8 cellular contexts compared by ENCODE assay signal in genomic region chr12:27244680-27245005, GRCh38. TPM values are rescaled to one million over a fixed set of nuclear protein-coding genes. Genes with fewer than 3 reads are reported as not detected.
DNase-seq lines count a peak whose midpoint lies in the region; ATAC-seq and TF ChIP-seq lines count a peak whose summit lies in the region.

No MANE protein-coding gene starts in this region.

- H3K4me2 ChIP-seq in Karpas-422 (ENCODE audit: low read depth, low read length, poor library complexity, severe bottlenecking) = peak overlapping the region; percentile 72

- H3K27me3 Mint-ChIP-seq in chondrocyte (ENCODE audit: low read depth) = no peaks in the 10 kb centered on the region
- H3K27me3 Mint-ChIP-seq in naive thymus-derived CD4-positive, alpha-beta T cell = no peaks in the 10 kb centered on the region

- peak; percentile 50 for DNase-seq in EL
- DNase-seq in Karpas-422 = no peak
- no peak for DNase-seq in chondrocyte (ENCODE audit: low spot score)
- no peak for DNase-seq in naive thymus-derived CD4-positive, alpha-beta T cell
- no peak for DNase-seq in islet precursor cell
- no peak for DNase-seq in stimulated activated CD4-positive, alpha-beta T cell treated with anti-CD3 and anti-CD28 coated beads, Interleukin-4, amount 100 ng/mL, for 24 hours
- DNase-seq in DMS 273 (lab: John Stamatoyannopoulos, UW; ENCODE audit: unreplicated experiment) = no peak

- H3K4me3 ChIP-seq in Karpas-422 (ENCODE audit: low read length) = peak overlapping the region; percentile 68
- H3K4me3 ChIP-seq in naive thymus-derived CD4-positive, alpha-beta T cell (ENCODE audit: low read length) = peak overlapping the region; percentile 84

- peak overlapping the region; percentile 71 for H3K9ac ChIP-seq in Karpas-422 (ENCODE audit: low read length)

- H3K36me3 Mint-ChIP-seq in chondrocyte (ENCODE audit: low read depth) = peaks cover 11% of the 10 kb centered on the region
- peaks cover 0 to 11% (median 2%) of the 10 kb centered on the region in 5 donors for H3K36me3 Mint-ChIP-seq in naive thymus-derived CD4-positive, alpha-beta T cell

- H3K36me3 ChIP-seq in Karpas-422 (ENCODE audit: insufficient read depth, low read length) = no peaks in the 10 kb centered on the region
- peaks cover 0 to 5% (median 0%) of the 10 kb centered on the region in 3 experiments for H3K36me3 ChIP-seq in naive thymus-derived CD4-positive, alpha-beta T cell (ENCODE audit: control insufficient read depth in 2 of 3, insufficient read depth in 3 of 3, low read length in 3 of 3)

- no peaks in the 10 kb centered on the region for H4K20me1 ChIP-seq in Karpas-422 (ENCODE audit: insufficient read depth, low read depth, low read length)

- H3K79me2 ChIP-seq in Karpas-422 (ENCODE audit: low read length) = no peaks in the 10 kb centered on the region

- peak overlapping the region; percentile 96 for H3K27ac Mint-ChIP-seq in chondrocyte (ENCODE audit: unreplicated experiment)
- peak overlapping the region; percentile 92 to 99 (median 96) for H3K27ac Mint-ChIP-seq in naive thymus-derived CD4-positive, alpha-beta T cell

- H2AFZ ChIP-seq in Karpas-422 (ENCODE audit: low read length) = peak overlapping the region; percentile 74

- peaks cover 12% of the 10 kb centered on the region for H3K4me1 ChIP-seq in Karpas-422 (ENCODE audit: low read length)
- peaks cover 12% of the 10 kb centered on the region in 2 donors for H3K4me1 ChIP-seq in naive thymus-derived CD4-positive, alpha-beta T cell (ENCODE audit: control insufficient read depth in 2 of 2, insufficient read depth in 2 of 2, low read length in 2 of 2)

- intact Hi-C loops in naive thymus-derived CD4-positive, alpha-beta T cell (cut with micrococcal nuclease) = loop anchor here (1.0 to 5.0 kb wide), 13 partner anchors 60 to 1130 kb away; partner anchors contain the start of genes FGFR1OP2 (in 2 of the 2), ITPR2 (in 2 of the 2), MRPS35 (in 2 of the 2) and TM7SF3 (in 2 of the 2)

- CTCF ChIA-PET in naive thymus-derived CD4-positive, alpha-beta T cell (lab: Charles Lee) = no interaction called here

- H3K9me3 ChIP-seq in Karpas-422 (ENCODE audit: low read length) = no peaks in the 10 kb centered on the region
- H3K9me3 ChIP-seq in naive thymus-derived CD4-positive, alpha-beta T cell (ENCODE audit: control insufficient read depth in 2 of 3, low read length in 3 of 3) = no peaks in the 10 kb centered on the region

- POLR2A ChIA-PET in naive thymus-derived CD4-positive, alpha-beta T cell (lab: Charles Lee) = interaction anchor here (0.7 to 2.5 kb wide), 5 partner anchors 15 to 542 kb away, joined by 3 to 9 read pairs (median 5); partner anchors contain the start of genes MED21 and TM7SF3

- H3K4me1 Mint-ChIP-seq in chondrocyte (ENCODE audit: low read depth) = peaks cover 40% of the 10 kb centered on the region
- peaks cover 11 to 58% (median 46%) of the 10 kb centered on the region in 7 donors for H3K4me1 Mint-ChIP-seq in naive thymus-derived CD4-positive, alpha-beta T cell

- no peaks in the 10 kb centered on the region for H3K9me2 ChIP-seq in Karpas-422 (replicated peaks; ENCODE audit: insufficient read depth, low read length)

- TF ChIP-seq CTCF in chondrocyte (IDR thresholded peaks at IDR 0.05) = peak; percentile 39

- H3K4me3 Mint-ChIP-seq in chondrocyte (ENCODE audit: unreplicated experiment) = peak overlapping the region; percentile 100
- H3K4me3 Mint-ChIP-seq in naive thymus-derived CD4-positive, alpha-beta T cell = peak overlapping the region; percentile 97 to 100 (median 99)

- no peaks in the 10 kb centered on the region for H3K27me3 ChIP-seq in Karpas-422 (ENCODE audit: low read length)
- no peaks in the 10 kb centered on the region for H3K27me3 ChIP-seq in naive thymus-derived CD4-positive, alpha-beta T cell (ENCODE audit: control insufficient read depth in 2 of 2, insufficient read depth in 2 of 2, low read length in 2 of 2)

- H3K27ac ChIP-seq in Karpas-422 (ENCODE audit: low read length) = no peak overlapping the region
- peak overlapping the region; percentile 82 for H3K27ac ChIP-seq in naive thymus-derived CD4-positive, alpha-beta T cell (ENCODE audit: low read depth, low read length)

- no peaks in the 10 kb centered on the region for H3K9me3 Mint-ChIP-seq in chondrocyte (ENCODE audit: low read depth)
- H3K9me3 Mint-ChIP-seq in naive thymus-derived CD4-positive, alpha-beta T cell = peaks cover 0 to 5% (median 0%) of the 10 kb centered on the region in 11 donors

- ATAC-seq in naive thymus-derived CD4-positive, alpha-beta T cell = no peak
- no peak for ATAC-seq in GM21526 (IDR thresholded peaks at IDR 0.05; ENCODE audit: low FRiP score, unreplicated experiment)

RNA-seq across cellular contexts. Expression of gene STK38L, which starts 0.6 kb away (rescaled TPM):
- total RNA-seq in Karpas-422 (2014; rRNA removed; shearing (Covaris generic); ENCODE audit: low replicate concordance) = 3.4 and 5.1 TPM in 2 replicates
- 219 to 248 TPM (median 222 TPM) in 3 replicates for total RNA-seq in chondrocyte
- 10 to 100 TPM; 16.2 to 22.8 (median 21.2) TPM for total RNA-seq in naive thymus-derived CD4-positive, alpha-beta T cell
- polyA plus RNA-seq in naive thymus-derived CD4-positive, alpha-beta T cell = 10 to 100 TPM in 1 of 2 donors, 1 to 10 TPM in 1; 7.2 to 11.2 TPM
